Comparison of ENCODE assay signal across 1 cellular context in genomic region chr2:6832995-6833604, GRCh38.
TF ChIP-seq lines count a peak whose summit lies in the region.

No MANE protein-coding gene starts in this region.

TF ChIP-seq in K562, 482 proteins besides CTCF, POLR2A, EP300 and RAD21 (continued from another document):
- no peak for TF ChIP-seq ZBTB26 (CRISPR knock-in tag; IDR thresholded peaks at IDR 0.05)
